Comparison of ENCODE assay signal across 8 cellular contexts in genomic region chr15:70195808-70196304, GRCh38.
DNase-seq lines count a peak whose midpoint lies in the region; ATAC-seq and TF ChIP-seq lines count a peak whose summit lies in the region.

No MANE protein-coding gene starts in this region.

- H3K27ac ChIP-seq in OCI-LY3 (ENCODE audit: low read length) = no peak overlapping the region
- H3K27ac ChIP-seq in fibroblast of lung (ENCODE audit: insufficient read depth, low read length) = peak overlapping the region; percentile 6
- no peak overlapping the region for H3K27ac ChIP-seq in neural progenitor cell

- no peaks in the 10 kb centered on the region for H3K36me3 Mint-ChIP-seq in neural progenitor cell

- H3K27me3 ChIP-seq in OCI-LY3 (ENCODE audit: low read depth, low read length) = peaks cover 61% of the 10 kb centered on the region
- peaks cover 8% of the 10 kb centered on the region for H3K27me3 ChIP-seq in fibroblast of lung (ENCODE audit: control insufficient read depth, insufficient read depth, low read length)
- H3K27me3 ChIP-seq in neural progenitor cell = no peaks in the 10 kb centered on the region

- POLR2A ChIA-PET in AG04449 (lab: Yijun Ruan, JAX) = interaction anchor here (0.6 to 1.0 kb wide), 2 partner anchors 96 to 723 kb away, joined by 3 to 4 read pairs; no protein-coding TSS in a partner anchor

- H3K9ac ChIP-seq in OCI-LY3 (ENCODE audit: low read length) (peak overlapping the region; percentile 53; the same call in 1 of the 2 replicates), fibroblast of lung (ENCODE audit: insufficient read depth, low read length) (peak overlapping the region; percentile 17), neural progenitor cell (no peak overlapping the region)

- ATAC-seq in HG03432 (IDR thresholded peaks at IDR 0.05; ENCODE audit: unreplicated experiment) = no peak
- no peak for ATAC-seq in GM18520 (IDR thresholded peaks at IDR 0.05; ENCODE audit: unreplicated experiment)

- peaks cover 61% of the 10 kb centered on the region for H3K4me1 ChIP-seq in OCI-LY3 (ENCODE audit: low read length)
- H3K4me1 ChIP-seq in fibroblast of lung (ENCODE audit: control insufficient read depth, extremely low read depth, insufficient read depth, low read length) = peaks cover 10% of the 10 kb centered on the region
- H3K4me1 ChIP-seq in neural progenitor cell = peaks cover 26% of the 10 kb centered on the region

- peaks cover 10% of the 10 kb centered on the region for H3K9me3 Mint-ChIP-seq in neural progenitor cell

- H3K4me1 Mint-ChIP-seq in neural progenitor cell = peaks cover 40% of the 10 kb centered on the region

- DNase-seq in AG04449 (ENCODE audit: low read depth, low spot score) (peak; percentile 60), fibroblast of lung (ENCODE audit: low read depth in 2 of 2) (peak; percentile 91 to 96), neural progenitor cell (ENCODE audit: low spot score) (no peak), Kasumi-1 (lab: John Stamatoyannopoulos, UW) (no peak)
- no peak for DNase-seq in activated CD4-positive, alpha-beta T cell treated with anti-CD3 and anti-CD28 coated beads for 1 hour

- no peak for TF ChIP-seq CTCF in AG04449 (IDR thresholded peaks at IDR 0.05; ENCODE audit: insufficient read depth, low read length, missing control alignments)
- no peak for TF ChIP-seq CTCF in OCI-LY3 (IDR thresholded peaks at IDR 0.05; ENCODE audit: low read depth, low read length)
- no peak for TF ChIP-seq CTCF in fibroblast of lung (conservative IDR thresholded peaks at IDR 0.05 in 1 of 2, IDR thresholded peaks at IDR 0.05 in 1 of 2; ENCODE audit: low read depth in 1 of 2, low read length in 2 of 2)
- no peak for TF ChIP-seq CTCF in neural progenitor cell (IDR thresholded peaks at IDR 0.05)

- H3K4me2 ChIP-seq in OCI-LY3 (ENCODE audit: low read length) (peak overlapping the region; percentile 84), fibroblast of lung (ENCODE audit: extremely low read depth, insufficient read depth, low read length) (no peak overlapping the region), neural progenitor cell (peak overlapping the region; percentile 62)

- no peaks in the 10 kb centered on the region for H3K79me2 ChIP-seq in OCI-LY3 (ENCODE audit: low read length)
- no peaks in the 10 kb centered on the region for H3K79me2 ChIP-seq in fibroblast of lung (ENCODE audit: control insufficient read depth, insufficient read depth, low read length)
- no peaks in the 10 kb centered on the region for H3K79me2 ChIP-seq in neural progenitor cell (ENCODE audit: low read depth)

- H2AFZ ChIP-seq in OCI-LY3 (ENCODE audit: low read depth, low read length) (no peak overlapping the region), fibroblast of lung (ENCODE audit: low read length) (peak overlapping the region; percentile 46), neural progenitor cell (replicated peaks) (no peak overlapping the region)

- CTCF ChIA-PET in AG04449 (lab: Yijun Ruan, JAX) = no interaction called here

- 0 out of 2 replicates have a peak, but pooled peaks cover 5% of the 10 kb centered on the region for H3K9me3 ChIP-seq in OCI-LY3 (ENCODE audit: insufficient read depth, low read length)
- no peaks in the 10 kb centered on the region for H3K9me3 ChIP-seq in fibroblast of lung (ENCODE audit: control insufficient read depth, insufficient read depth, low read depth, low read length)
- H3K9me3 ChIP-seq in neural progenitor cell (ENCODE audit: low read depth) = no peaks in the 10 kb centered on the region

- H3K27ac Mint-ChIP-seq in neural progenitor cell = peak overlapping the region; percentile 51

- H3K36me3 ChIP-seq in OCI-LY3 (replicated peaks; ENCODE audit: low read depth, low read length) (no peaks in the 10 kb centered on the region), fibroblast of lung (ENCODE audit: control insufficient read depth, insufficient read depth, low read length) (no peaks in the 10 kb centered on the region), neural progenitor cell (no peaks in the 10 kb centered on the region)

- peak overlapping the region; percentile 64 for H3K4me3 Mint-ChIP-seq in neural progenitor cell

- peaks cover 8% of the 10 kb centered on the region for H3F3A ChIP-seq in neural progenitor cell (ENCODE audit: low read depth)

- no peak overlapping the region for H3K4me3 ChIP-seq in AG04449 (ENCODE audit: low read depth, low read length)
- peak overlapping the region; percentile 61 for H3K4me3 ChIP-seq in OCI-LY3 (ENCODE audit: low read length)
- H3K4me3 ChIP-seq in fibroblast of lung (replicated peaks in 1 of 4; ENCODE audit: control extremely low read depth in 1 of 4, insufficient read depth in 1 of 4, low read depth in 3 of 4, low read length in 4 of 4) = no peak overlapping the region
- no peak overlapping the region for H3K4me3 ChIP-seq in neural progenitor cell

- H4K20me1 ChIP-seq in OCI-LY3 (ENCODE audit: insufficient read depth, low read length) = no peaks in the 10 kb centered on the region
- H4K20me1 ChIP-seq in fibroblast of lung (ENCODE audit: control insufficient read depth, extremely low read depth, insufficient read depth, low read length) = no peaks in the 10 kb centered on the region
- H4K20me1 ChIP-seq in neural progenitor cell (ENCODE audit: low read depth) = no peaks in the 10 kb centered on the region

- peaks cover 11% of the 10 kb centered on the region for H3K27me3 Mint-ChIP-seq in neural progenitor cell (ENCODE audit: insufficient read depth, low read depth)

Comparison
In these comparisons a context has a peak if more than half of its experiments do, and no peak if none do; other contexts are left out.
1. DNase-seq: peak in AG04449 (single experiment) and fibroblast of lung (2 of 2); none in neural progenitor cell (single experiment), Kasumi-1 (0 of 2) and activated CD4-positive, alpha-beta T cell treated with anti-CD3 and anti-CD28 coated beads for 1 hour (single experiment).